8 cellular contexts compared by ENCODE assay signal in genomic region chr5:68285857-68286611, GRCh38.
DNase-seq lines count a peak whose midpoint lies in the region; ATAC-seq and TF ChIP-seq lines count a peak whose summit lies in the region.

No MANE protein-coding gene starts in this region.

- peak overlapping the region; percentile 69 to 97 (median 93) for H3K4me3 Mint-ChIP-seq in CD8-positive, alpha-beta memory T cell
- H3K4me3 Mint-ChIP-seq in GM23338, result no peak overlapping the region
- H3K4me3 Mint-ChIP-seq in naive thymus-derived CD4-positive, alpha-beta T cell, result peak overlapping the region; percentile 17 to 92 (median 84)

- peaks cover 26% of the 10 kb centered on the region for H3K36me3 ChIP-seq in CD8-positive, alpha-beta memory T cell (ENCODE audit: insufficient read depth, low read length)
- no peaks in the 10 kb centered on the region for H3K36me3 ChIP-seq in GM23338 (ENCODE audit: insufficient read depth)
- H3K36me3 ChIP-seq in naive thymus-derived CD4-positive, alpha-beta T cell (ENCODE audit: control insufficient read depth in 2 of 3, insufficient read depth in 3 of 3, low read length in 3 of 3), result peaks cover 5 to 16% (median 8%) of the 10 kb centered on the region in 3 experiments

- H4K20me1 ChIP-seq in GM23338 (replicated peaks; ENCODE audit: insufficient read depth), result no peaks in the 10 kb centered on the region

- H3K4me3 ChIP-seq in CD8-positive, alpha-beta memory T cell (ENCODE audit: low read length), result peak overlapping the region; percentile 67
- no peak overlapping the region for H3K4me3 ChIP-seq in GM23338
- H3K4me3 ChIP-seq in naive thymus-derived CD4-positive, alpha-beta T cell (ENCODE audit: low read length), result peak overlapping the region; percentile 65

- peaks cover 90 to 97% (median 93%) of the 10 kb centered on the region in 3 donors for H3K4me1 Mint-ChIP-seq in CD8-positive, alpha-beta memory T cell
- H3K4me1 Mint-ChIP-seq in GM23338, result peaks cover 42% of the 10 kb centered on the region
- H3K4me1 Mint-ChIP-seq in naive thymus-derived CD4-positive, alpha-beta T cell, result peaks cover 56 to 100% (median 94%) of the 10 kb centered on the region in 7 donors

- H3K79me2 ChIP-seq in GM23338 (replicated peaks; ENCODE audit: insufficient read depth), result no peaks in the 10 kb centered on the region

- no peaks in the 10 kb centered on the region for H3K27me3 Mint-ChIP-seq in CD8-positive, alpha-beta memory T cell
- H3K27me3 Mint-ChIP-seq in GM23338 (ENCODE audit: insufficient read depth, low read depth, poor library complexity), result peaks cover 1% of the 10 kb centered on the region
- H3K27me3 Mint-ChIP-seq in naive thymus-derived CD4-positive, alpha-beta T cell, result no peaks in the 10 kb centered on the region

- peaks cover 92% of the 10 kb centered on the region for H3K4me1 ChIP-seq in CD8-positive, alpha-beta memory T cell (ENCODE audit: insufficient read depth, low read length)
- H3K4me1 ChIP-seq in GM23338 (ENCODE audit: insufficient read depth), result peaks cover 31% of the 10 kb centered on the region
- peaks cover 78 to 79% of the 10 kb centered on the region in 2 donors for H3K4me1 ChIP-seq in naive thymus-derived CD4-positive, alpha-beta T cell (ENCODE audit: control insufficient read depth in 2 of 2, insufficient read depth in 2 of 2, low read length in 2 of 2)

- no peaks in the 10 kb centered on the region for H3K9me3 ChIP-seq in CD8-positive, alpha-beta memory T cell (ENCODE audit: low read length)
- H3K9me3 ChIP-seq in naive thymus-derived CD4-positive, alpha-beta T cell (ENCODE audit: control insufficient read depth in 2 of 3, low read length in 3 of 3), result no peaks in the 10 kb centered on the region

- H3K27me3 ChIP-seq in CD8-positive, alpha-beta memory T cell (ENCODE audit: insufficient read depth, low read length, poor library complexity, severe bottlenecking), result no peaks in the 10 kb centered on the region
- no peaks in the 10 kb centered on the region for H3K27me3 ChIP-seq in GM23338 (ENCODE audit: insufficient read depth)
- H3K27me3 ChIP-seq in naive thymus-derived CD4-positive, alpha-beta T cell (ENCODE audit: control insufficient read depth in 2 of 2, insufficient read depth in 2 of 2, low read length in 2 of 2), result no peaks in the 10 kb centered on the region

- H3K36me3 Mint-ChIP-seq in CD8-positive, alpha-beta memory T cell, result peaks cover 10 to 98% (median 22%) of the 10 kb centered on the region in 3 donors
- H3K36me3 Mint-ChIP-seq in GM23338 (ENCODE audit: low read depth), result peaks cover 7% of the 10 kb centered on the region; the same call in 1 of the 3 replicates
- H3K36me3 Mint-ChIP-seq in naive thymus-derived CD4-positive, alpha-beta T cell, result peaks cover 6 to 30% (median 20%) of the 10 kb centered on the region in 5 donors

- no peaks in the 10 kb centered on the region for H3K9me2 ChIP-seq in GM23338 (ENCODE audit: insufficient read depth)

- ATAC-seq in GM23338 (no peak), HG03108 (IDR thresholded peaks at IDR 0.05; ENCODE audit: unreplicated experiment) (no peak), left lobe of liver (no peak)
- no peak for ATAC-seq in naive thymus-derived CD4-positive, alpha-beta T cell

- intact Hi-C loops in naive thymus-derived CD4-positive, alpha-beta T cell (cut with micrococcal nuclease), result loop anchor here (1.0 to 10.0 kb wide), 14 partner anchors 83 to 1281 kb away; partner anchors contain the start of gene SLC30A5 (in 1 of the 2)

- H3K27ac Mint-ChIP-seq in CD8-positive, alpha-beta memory T cell, result peak overlapping the region; percentile 67 to 98 (median 86)
- H3K27ac Mint-ChIP-seq in GM23338, result no peak overlapping the region
- H3K27ac Mint-ChIP-seq in naive thymus-derived CD4-positive, alpha-beta T cell, result peak overlapping the region; percentile 24 to 97 (median 87)

- H3K9me3 Mint-ChIP-seq in CD8-positive, alpha-beta memory T cell, result no peaks in the 10 kb centered on the region
- H3K9me3 Mint-ChIP-seq in GM23338, result no peaks in the 10 kb centered on the region
- no peaks in the 10 kb centered on the region for H3K9me3 Mint-ChIP-seq in naive thymus-derived CD4-positive, alpha-beta T cell

- POLR2A ChIA-PET in CD8-positive, alpha-beta memory T cell (lab: Charles Lee), result no interaction called here
- POLR2A ChIA-PET in naive thymus-derived CD4-positive, alpha-beta T cell (lab: Charles Lee), result interaction anchor here (0.6 to 1.9 kb wide), 8 partner anchors 10 to 1069 kb away, joined by 3 to 10 read pairs (median 4); partner anchors contain the start of gene PIK3R1

- CTCF ChIA-PET in CD8-positive, alpha-beta memory T cell (lab: Charles Lee), result interaction anchor here (0.5 to 4.1 kb wide), 28 partner anchors 10 to 1068 kb away, joined by 3 to 47 read pairs (median 4); partner anchors contain the start of gene PIK3R1
- CTCF ChIA-PET in naive thymus-derived CD4-positive, alpha-beta T cell (lab: Charles Lee), result interaction anchor here (0.6 to 3.0 kb wide), 24 partner anchors 12 to 1121 kb away, joined by 3 to 31 read pairs (median 4); partner anchors contain the start of gene PIK3R1

- DNase-seq in CD8-positive, alpha-beta memory T cell, result peak in 2 of 5 donors; percentile 46 to 56
- DNase-seq in GM23338 (ENCODE audit: low spot score) (peak; percentile 77), RPMI8226 (peak; percentile 75), dedifferentiated amniotic fluid mesenchymal stem cell (ENCODE audit: extremely low spot score) (peak; percentile 80), T1000 (lab: John Stamatoyannopoulos, UW) (no peak), left lobe of liver (ENCODE audit: low spot score) (no peak)
- DNase-seq in naive thymus-derived CD4-positive, alpha-beta T cell, result peak in 7 of 9 donors; percentile 30 to 68 (median 57)

- H3K4me2 ChIP-seq in GM23338, result no peak overlapping the region

- H2AFZ ChIP-seq in GM23338, result no peak overlapping the region

- no peaks in the 10 kb centered on the region for H3F3A ChIP-seq in GM23338 (replicated peaks; ENCODE audit: low read depth)

- no peak overlapping the region for H3K27ac ChIP-seq in CD8-positive, alpha-beta memory T cell (ENCODE audit: low read depth, low read length)
- no peak overlapping the region for H3K27ac ChIP-seq in GM23338 (ENCODE audit: low read depth)
- H3K27ac ChIP-seq in naive thymus-derived CD4-positive, alpha-beta T cell (ENCODE audit: low read depth, low read length), result peak overlapping the region; percentile 70

- TF ChIP-seq CTCF in GM23338 (conservative IDR thresholded peaks at IDR 0.05; ENCODE audit: low read depth in 2 of 2), result peak; percentile 61 to 97

TF ChIP-seq in GM23338, 12 proteins besides CTCF, POLR2A, EP300 and RAD21 (continues in another document):
- TF ChIP-seq CREB1 (CRISPR knock-in tag; IDR thresholded peaks at IDR 0.05; ENCODE audit: low read depth), result no peak
- TF ChIP-seq JUNB (IDR thresholded peaks at IDR 0.05; ENCODE audit: unreplicated experiment), result no peak
- no peak for TF ChIP-seq ZNF114 (CRISPR knock-in tag; IDR thresholded peaks at IDR 0.05)
- TF ChIP-seq POLR2AphosphoS5 (IDR thresholded peaks at IDR 0.05; ENCODE audit: low read depth), result no peak
- no peak for TF ChIP-seq EZH2phosphoT487 (IDR thresholded peaks at IDR 0.05; ENCODE audit: unreplicated experiment)
- no peak for TF ChIP-seq ZNF331 (CRISPR knock-in tag; IDR thresholded peaks at IDR 0.05; ENCODE audit: low read depth)
- TF ChIP-seq, protein P1, sequence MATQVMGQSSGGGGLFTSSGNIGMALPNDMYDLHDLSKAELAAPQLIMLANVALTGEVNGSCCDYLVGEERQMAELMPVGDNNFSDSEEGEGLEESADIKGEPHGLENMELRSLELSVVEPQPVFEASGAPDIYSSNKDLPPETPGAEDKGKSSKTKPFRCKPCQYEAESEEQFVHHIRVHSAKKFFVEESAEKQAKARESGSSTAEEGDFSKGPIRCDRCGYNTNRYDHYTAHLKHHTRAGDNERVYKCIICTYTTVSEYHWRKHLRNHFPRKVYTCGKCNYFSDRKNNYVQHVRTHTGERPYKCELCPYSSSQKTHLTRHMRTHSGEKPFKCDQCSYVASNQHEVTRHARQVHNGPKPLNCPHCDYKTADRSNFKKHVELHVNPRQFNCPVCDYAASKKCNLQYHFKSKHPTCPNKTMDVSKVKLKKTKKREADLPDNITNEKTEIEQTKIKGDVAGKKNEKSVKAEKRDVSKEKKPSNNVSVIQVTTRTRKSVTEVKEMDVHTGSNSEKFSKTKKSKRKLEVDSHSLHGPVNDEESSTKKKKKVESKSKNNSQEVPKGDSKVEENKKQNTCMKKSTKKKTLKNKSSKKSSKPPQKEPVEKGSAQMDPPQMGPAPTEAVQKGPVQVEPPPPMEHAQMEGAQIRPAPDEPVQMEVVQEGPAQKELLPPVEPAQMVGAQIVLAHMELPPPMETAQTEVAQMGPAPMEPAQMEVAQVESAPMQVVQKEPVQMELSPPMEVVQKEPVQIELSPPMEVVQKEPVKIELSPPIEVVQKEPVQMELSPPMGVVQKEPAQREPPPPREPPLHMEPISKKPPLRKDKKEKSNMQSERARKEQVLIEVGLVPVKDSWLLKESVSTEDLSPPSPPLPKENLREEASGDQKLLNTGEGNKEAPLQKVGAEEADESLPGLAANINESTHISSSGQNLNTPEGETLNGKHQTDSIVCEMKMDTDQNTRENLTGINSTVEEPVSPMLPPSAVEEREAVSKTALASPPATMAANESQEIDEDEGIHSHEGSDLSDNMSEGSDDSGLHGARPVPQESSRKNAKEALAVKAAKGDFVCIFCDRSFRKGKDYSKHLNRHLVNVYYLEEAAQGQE (IDR thresholded peaks at IDR 0.05; ENCODE audit: unreplicated experiment), result no peak
- TF ChIP-seq NANOG (IDR thresholded peaks at IDR 0.05; ENCODE audit: borderline replicate concordance), result no peak

Comparison
In these comparisons a context has a peak if more than half of its experiments do, and no peak if none do; other contexts are left out.
1. DNase-seq: peak in GM23338 (single experiment), RPMI8226 (single experiment), dedifferentiated amniotic fluid mesenchymal stem cell (single experiment) and naive thymus-derived CD4-positive, alpha-beta T cell (7 of 9); none in T1000 (single experiment) and left lobe of liver (single experiment).